In genomic region chr5:142644640-142645361, GRCh38 we compare ENCODE assay signal across 9 cellular contexts. TPM values are rescaled to one million over a fixed set of nuclear protein-coding genes. Genes with fewer than 3 reads are reported as not detected.
DNase-seq lines count a peak whose midpoint lies in the region; ATAC-seq lines count a peak whose summit lies in the region.
"Had no signal": no experiment of that assay in that cellular context is flagged by ENCODE, and none has a peak within 500 bp of the region (broad histone marks: within the 10 kb centered on the region; RNA-seq: fewer than 3 reads in every experiment).

No MANE protein-coding gene starts in this region.

- no peak overlapping the region for H3K18ac ChIP-seq in trophoblast cell (ENCODE audit: low read length)

- no CpG with 5 or more reads among the region's 10 CpGs for WGBS in trophoblast cell (ENCODE audit: extremely low coverage, insufficient coverage, insufficient read length)

- H3K4me2 ChIP-seq in trophoblast cell (ENCODE audit: low read length): no peak overlapping the region

- H2BK12ac ChIP-seq in trophoblast cell (ENCODE audit: low read length): peak overlapping the region; percentile 43

- no peak overlapping the region for H3K14ac ChIP-seq in trophoblast cell (ENCODE audit: low read length)

- no peak overlapping the region for H3K23ac ChIP-seq in trophoblast cell (ENCODE audit: low read length)

- no peak overlapping the region for H3K4me3 ChIP-seq in trophoblast cell (ENCODE audit: low read depth, low read length)
- H3K4me3 ChIP-seq: right lobe of liver had no signal

- no peak overlapping the region for H2AK5ac ChIP-seq in trophoblast cell (ENCODE audit: low read length)

- no peaks in the 10 kb centered on the region for H3K9me3 ChIP-seq in trophoblast cell (ENCODE audit: insufficient read depth, low read depth, low read length)
- H3K9me3 ChIP-seq: right lobe of liver had no signal

- H3K4ac ChIP-seq in trophoblast cell (ENCODE audit: low read depth, low read length): no peak overlapping the region

- no peak overlapping the region for H2BK120ac ChIP-seq in trophoblast cell (ENCODE audit: insufficient read depth, low read length, poor library complexity)

- H3K79me1 ChIP-seq in trophoblast cell (ENCODE audit: low read length): no peaks in the 10 kb centered on the region

- no peak overlapping the region for H4K12ac ChIP-seq in trophoblast cell (ENCODE audit: low read depth, low read length)

- H3K79me2 ChIP-seq in trophoblast cell (ENCODE audit: control insufficient read depth, insufficient read depth, low read length, poor library complexity): no peaks in the 10 kb centered on the region

- H2BK5ac ChIP-seq in trophoblast cell (ENCODE audit: low read depth, low read length, poor library complexity): no peak overlapping the region

- H3K9ac ChIP-seq in trophoblast cell (ENCODE audit: low read length): no peak overlapping the region

- peaks cover 8 to 9% of the 10 kb centered on the region in 2 experiments for H3K4me1 ChIP-seq in trophoblast cell (ENCODE audit: control insufficient read depth in 1 of 2, insufficient read depth in 2 of 2, low read length in 2 of 2)
- H3K4me1 ChIP-seq: right lobe of liver had no signal

- no peaks in the 10 kb centered on the region for H3K27me3 ChIP-seq in trophoblast cell (ENCODE audit: insufficient read depth, low read length)
- H3K27me3 ChIP-seq: right lobe of liver had no signal

- H3K36me3 ChIP-seq in trophoblast cell (ENCODE audit: control insufficient read depth in 1 of 2, insufficient read depth in 2 of 2, low read length in 2 of 2): no peaks in the 10 kb centered on the region
- H3K36me3 ChIP-seq: right lobe of liver had no signal

- H4K91ac ChIP-seq in trophoblast cell (ENCODE audit: low read depth, low read length): no peak overlapping the region

- DNase-seq in EH (ENCODE audit: low read depth) (peak; percentile 100), RKO (ENCODE audit: low spot score) (peak; percentile 98), fibroblast of peridontal ligament (ENCODE audit: extremely low read depth) (peak; percentile 100), trophoblast cell (peak in 1 of 2 donors; percentile 37), SIG-M5 treated with dmso at 0.1 percent for 504 hours (lab: John Stamatoyannopoulos, UW; ENCODE audit: unreplicated experiment) (no peak)
- DNase-seq: right lobe of liver had no signal

- H2AFZ ChIP-seq in trophoblast cell (ENCODE audit: insufficient read depth, low read length, poor library complexity): no peak overlapping the region

- peak overlapping the region; percentile 23 for H3K27ac ChIP-seq in trophoblast cell (ENCODE audit: low read depth, low read length)
- H3K27ac ChIP-seq: right lobe of liver had no signal

- no peak for ATAC-seq in HG02885 (IDR thresholded peaks at IDR 0.05; ENCODE audit: poor library complexity, unreplicated experiment)
- no peak for ATAC-seq in HG03342 (IDR thresholded peaks at IDR 0.05; ENCODE audit: unreplicated experiment)
- ATAC-seq in GM19463 (IDR thresholded peaks at IDR 0.05; ENCODE audit: unreplicated experiment): no peak

- no peak overlapping the region for H4K8ac ChIP-seq in trophoblast cell (ENCODE audit: low read depth, low read length)

RNA-seq across cellular contexts. Expression of gene FGF1, which starts 41.1 kb away (rescaled TPM):
- polyA plus RNA-seq in trophoblast cell (2013): 3.8 and 5.4 TPM in 2 replicates
